In the genomic region with DNA sequence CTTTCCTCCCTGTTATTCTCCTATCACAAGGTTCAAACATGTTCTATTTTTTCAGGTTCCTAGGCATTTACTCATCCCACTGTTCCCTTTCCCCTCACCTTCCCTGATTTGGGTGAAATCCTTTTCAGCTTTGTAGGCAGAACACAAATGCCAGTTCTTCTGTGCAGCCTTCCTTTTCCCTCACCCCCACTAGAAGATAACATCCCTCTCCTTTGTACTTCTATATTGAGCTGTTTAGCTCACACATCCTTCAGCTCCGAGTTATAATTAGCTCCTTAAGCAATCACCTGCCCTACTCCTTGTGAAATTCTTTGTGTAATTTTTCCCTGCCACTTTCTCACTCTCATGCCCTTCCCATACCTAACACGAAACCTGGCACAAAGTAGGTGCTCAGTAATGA, we compare ENCODE assay signal across 15 cellular contexts.
"Had no signal": no experiment of that assay in that cellular context is flagged by ENCODE, and none has a peak within 500 bp of the region (broad histone marks: within the 10 kb centered on the region; RNA-seq: fewer than 3 reads in every experiment).

No MANE protein-coding gene starts in this region.

- H3K9me3 ChIP-seq: adrenal gland, mucosa of descending colon, ovary, thyroid gland had no signal

- H3K27me3 ChIP-seq: adrenal gland, ovary, thyroid gland had no signal

- ATAC-seq: activated CD4-positive, alpha-beta T cell treated with anti-CD3 and anti-CD28 coated beads for 36 hours; activated naive CD4-positive, alpha-beta T cell treated with anti-CD3 and anti-CD28 coated beads, Interleukin-2, amount 50 U/mL, for 72 hours; effector memory CD8-positive, alpha-beta T cell; left lobe of liver; mucosa of descending colon; natural killer cell had no signal

- H3K36me3 ChIP-seq: adrenal gland, ovary, thyroid gland had no signal

- H3K4me1 ChIP-seq: thyroid gland had no signal

- H3K27ac ChIP-seq: adrenal gland, ovary, thyroid gland had no signal

- H3K4me3 ChIP-seq: adrenal gland, mucosa of descending colon, ovary, thyroid gland had no signal

- DNase-seq: activated CD4-positive, alpha-beta T cell treated with anti-CD3 and anti-CD28 coated beads for 36 hours; activated CD4-positive, alpha-beta T cell treated with anti-CD3 and anti-CD28 coated beads, Interleukin-2, amount 50 U/mL, for 48 hours; activated gamma-delta T cell treated with Interleukin-2 at 50 U/mL for 16 hours; adrenal gland; effector memory CD8-positive, alpha-beta T cell; mucosa of descending colon; natural killer cell; ovary; stimulated activated CD4-positive, alpha-beta T cell treated with anti-CD3 and anti-CD28 coated beads, Interleukin-12 subunit alpha, Interleukin-12 subunit beta, amount 100 ng/mL, for 4 hours; stimulated activated CD4-positive, alpha-beta T cell treated with anti-CD3 and anti-CD28 coated beads, Interleukin-1b, Interleukin-23, amount 100 ng/mL, for 48 hours; stimulated activated CD8-positive, alpha-beta memory T cell treated with anti-CD3 and anti-CD28 coated beads, Interleukin-4, amount 100 ng/mL, for 48 hours; stimulated activated naive CD4-positive, alpha-beta T cell; thyroid gland had no signal
